Comparison of ENCODE assay signal across 1 cellular context in the genomic region with DNA sequence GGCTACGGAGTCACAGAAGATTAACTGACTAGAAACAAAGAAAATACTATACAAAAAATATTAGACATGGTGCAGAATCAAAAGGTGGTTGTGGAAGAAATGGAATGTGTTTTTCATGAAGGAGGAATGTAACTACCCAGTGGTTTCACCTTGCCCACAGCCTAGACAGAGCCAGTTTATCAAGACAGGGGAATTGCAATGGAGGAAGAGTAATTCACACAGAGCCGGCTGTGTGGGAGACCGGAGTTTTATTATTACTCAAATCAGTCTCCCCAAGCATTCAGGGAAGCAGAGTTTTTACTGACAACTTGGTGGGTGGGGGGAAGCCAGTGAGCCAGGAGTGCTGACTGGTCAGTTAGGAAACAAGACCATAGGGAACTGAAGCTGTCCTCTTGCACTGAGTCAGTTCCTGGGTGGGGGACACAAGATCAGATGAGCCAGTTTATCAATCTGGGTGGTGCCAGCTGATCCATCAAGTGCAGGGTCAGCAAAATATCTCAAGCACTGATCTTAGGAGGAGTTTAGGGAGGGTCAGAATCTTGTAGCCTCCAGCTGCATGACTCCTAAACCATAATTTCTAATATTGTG.
A peak's percentile ranks its signal among the peaks of the same experiment; 100 is the strongest.
TF ChIP-seq lines count a peak whose summit lies in the region.

No MANE protein-coding gene starts in this region.

TF ChIP-seq in HepG2, 621 proteins besides CTCF, POLR2A, EP300 and RAD21:
- 0 out of 2 replicates have a peak, but pooled peaks have one; percentile 1 for TF ChIP-seq MAFF (IDR thresholded peaks at IDR 0.05; ENCODE audit: low read depth, low read length)
